In genomic region chr1:235663628-235664027, GRCh38 we compare ENCODE assay signal across 19 cellular contexts. TPM values are rescaled to one million over a fixed set of nuclear protein-coding genes. Genes with fewer than 3 reads are reported as not detected.
DNase-seq lines count a peak whose midpoint lies in the region; ATAC-seq, FAIRE-seq and TF ChIP-seq lines count a peak whose summit lies in the region.
"Had no signal": no experiment of that assay in that cellular context is flagged by ENCODE, and none has a peak within 500 bp of the region (broad histone marks: within the 10 kb centered on the region; RNA-seq: fewer than 3 reads in every experiment).

No MANE protein-coding gene starts in this region.

- CTCF ChIA-PET in GM12878 (lab: Yijun Ruan, JAX): interaction anchor here (0.6 kb wide), 1 partner anchor 341 kb away, joined by 3 read pairs; no protein-coding TSS in a partner anchor

- ATAC-seq in GM12878 (no peak), upper lobe of right lung (no peak), body of pancreas (no peak), HG03045 (IDR thresholded peaks at IDR 0.05; ENCODE audit: unreplicated experiment) (no peak)
- ATAC-seq: A549, HCT116 had no signal

- SMC1A ChIA-PET in GM12878 (lab: Charles Lee; ENCODE audit: uncharacterized antibody, unreplicated experiment): interaction anchor here (0.7 kb wide), 1 partner anchor 38 kb away, joined by 3 read pairs; no protein-coding TSS in a partner anchor

- RAD21 ChIA-PET in GM12878 (lab: Charles Lee; ENCODE audit: unreplicated experiment): no interaction called here

- no peak overlapping the region for H2AFZ ChIP-seq in GM12878 (ENCODE audit: control insufficient read depth, low read depth, low read length)
- H2AFZ ChIP-seq: GM23248 had no signal

- H3K79me2 ChIP-seq in GM12878 (ENCODE audit: control insufficient read depth, insufficient read depth, low read length): no peaks in the 10 kb centered on the region

- DNase-seq in NCI-H2227 (lab: John Stamatoyannopoulos, UW; ENCODE audit: unreplicated experiment): peak; percentile 31
- no peak for DNase-seq in NCI-H2227 treated with DMSO at 0.1 percent for 48 hours (lab: John Stamatoyannopoulos, UW)
- peak; percentile 12 for DNase-seq in NCI-H69 (lab: John Stamatoyannopoulos, UW)
- DNase-seq in GM12878 (ENCODE audit: low read depth, low spot score): no peak
- DNase-seq in upper lobe of right lung: no peak
- DNase-seq in body of pancreas: no peak
- DNase-seq: AML-193; CD4-positive, alpha-beta memory T cell; GM23248; H7 had no signal

- H3K4me3 ChIP-seq in GM12878 (no peak overlapping the region), upper lobe of right lung (no peak overlapping the region), body of pancreas (no peak overlapping the region)
- H3K4me3 ChIP-seq: A549, GM23248 had no signal

- intact Hi-C loops in GM12878 (cut with micrococcal nuclease; ENCODE audit: unreplicated experiment) (no loop called here), upper lobe of right lung (cut with DNase I) (no loop called here), body of pancreas (cut with DNase I) (no loop called here)

- H4K20me1 ChIP-seq in GM12878 (ENCODE audit: control insufficient read depth, insufficient read depth): no peaks in the 10 kb centered on the region

- FAIRE-seq in GM12878 (lab: Jason Lieb, UNC): peak; percentile 27
- FAIRE-seq: A549, GM12892, GM18507 had no signal

- H3K4me1 ChIP-seq in GM12878 (ENCODE audit: control insufficient read depth, insufficient read depth, low read length) (no peaks in the 10 kb centered on the region), upper lobe of right lung (no peaks in the 10 kb centered on the region), body of pancreas (no peaks in the 10 kb centered on the region)
- H3K4me1 ChIP-seq: A549 had no signal

- H3K36me3 ChIP-seq in GM12878 (ENCODE audit: control insufficient read depth in 2 of 2, insufficient read depth in 2 of 2, low read length in 1 of 2): 0 out of 4 replicates have a peak, but pooled peaks cover 0 to 2% of the 10 kb centered on the region in 2 experiments
- H3K36me3 ChIP-seq in upper lobe of right lung: peaks cover 38% of the 10 kb centered on the region
- peaks cover 0 to 7% of the 10 kb centered on the region in 2 donors for H3K36me3 ChIP-seq in body of pancreas (replicated peaks in 1 of 2; ENCODE audit: insufficient read depth in 1 of 2, low read depth in 2 of 2)

- H3K9me3 ChIP-seq in GM12878 (replicated peaks; ENCODE audit: control insufficient read depth, insufficient read depth, low read length) (no peaks in the 10 kb centered on the region), upper lobe of right lung (no peaks in the 10 kb centered on the region), body of pancreas (no peaks in the 10 kb centered on the region)
- H3K9me3 ChIP-seq: A549 had no signal

- TF ChIP-seq RAD21 in GM12878 (IDR thresholded peaks at IDR 0.05; ENCODE audit: insufficient read depth, low read depth, low read length): no peak

- H3K27ac ChIP-seq in GM12878 (ENCODE audit: control insufficient read depth, insufficient read depth) (no peak overlapping the region), upper lobe of right lung (no peak overlapping the region), body of pancreas (no peak overlapping the region)
- H3K27ac ChIP-seq: 22Rv1, A549, GM23248, HL-60, KMS-11 had no signal

- TF ChIP-seq POLR2A in GM12878 (IDR thresholded peaks at IDR 0.05; ENCODE audit: low read depth, low read length) (no peak), body of pancreas (IDR thresholded peaks at IDR 0.05) (no peak)

- H3K4me2 ChIP-seq in GM12878 (ENCODE audit: control insufficient read depth, insufficient read depth): no peak overlapping the region
- H3K4me2 ChIP-seq: A549, KMS-11 had no signal

- H3K27me3 ChIP-seq in GM12878 (replicated peaks in 1 of 2; ENCODE audit: control insufficient read depth in 2 of 2, insufficient read depth in 2 of 2, low read length in 1 of 2): no peaks in the 10 kb centered on the region
- no peaks in the 10 kb centered on the region for H3K27me3 ChIP-seq in upper lobe of right lung
- H3K27me3 ChIP-seq in body of pancreas: no peaks in the 10 kb centered on the region

- TF ChIP-seq EP300 in GM12878 (IDR thresholded peaks at IDR 0.05; ENCODE audit: borderline replicate concordance in 1 of 2, control insufficient read depth in 1 of 2, low read depth in 2 of 2, low read length in 2 of 2): no peak

- H3K9ac ChIP-seq in GM12878 (ENCODE audit: control insufficient read depth, insufficient read depth, low read length): no peak overlapping the region
- H3K9ac ChIP-seq: GM23248, KMS-11 had no signal

- in situ Hi-C loops in GM12878 (cut with MboI): no loop called here

- WGBS in GM12878 (ENCODE audit: insufficient coverage, insufficient replicate concordance, low lambda C conversion rate, missing lambda C conversion rate): 98% methylated on average over 4 of the region's 4 CpGs
- 90 to 92% methylated on average over 4 of the region's 4 CpGs for WGBS in body of pancreas, 2 donors

- POLR2A ChIA-PET in GM12878 (lab: Charles Lee): no interaction called here

- BruUV-seq in GM12878 (replicated peaks; lab: Mats Ljungman, UMichigan): no TSS peak

- TF ChIP-seq CTCF in GM12878 (IDR thresholded peaks at IDR 0.05 in 2 of 3, conservative IDR thresholded peaks at IDR 0.05 in 1 of 3; ENCODE audit: control insufficient read depth in 2 of 3, extremely low read depth in 1 of 3, insufficient read depth in 1 of 3, low read depth in 3 of 3, low read length in 3 of 3) (no peak), upper lobe of right lung (IDR thresholded peaks at IDR 0.05) (no peak), body of pancreas (IDR thresholded peaks at IDR 0.05) (no peak)

TF ChIP-seq in GM12878, 131 proteins besides CTCF, POLR2A, EP300 and RAD21:
- TF ChIP-seq TCF12 (IDR thresholded peaks at IDR 0.05; ENCODE audit: low read depth, low read length) (no peak), PML (IDR thresholded peaks at IDR 0.05; ENCODE audit: low read length) (no peak), ASH2L (IDR thresholded peaks at IDR 0.05; ENCODE audit: borderline replicate concordance, low read depth) (no peak), RELB (IDR thresholded peaks at IDR 0.05; ENCODE audit: low read depth) (no peak), RUNX3 (IDR thresholded peaks at IDR 0.05; ENCODE audit: low read length) (no peak), SREBF2 (IDR thresholded peaks at IDR 0.05; ENCODE audit: low read length) (no peak)

RNA-seq across cellular contexts. Expression of gene GNG4, which starts 14.0 kb away (rescaled TPM):
- not detected in 2 replicates for total RNA-seq in GM12878 (2013; cell fraction: nucleolus; rRNA removed)
- 0.11 TPM in 1 of 2 replicates, not detected in the other for total RNA-seq in GM12878 (2014; rRNA removed)
- not detected in 2 replicates for total RNA-seq in GM12878 (2014; rRNA removed; fragmentation: Illumina TruSeq; extraction: Trizol)
- total RNA-seq in GM12878 (2021): 0.11 TPM in 1 of 2 replicates, not detected in the other
- polyA plus RNA-seq in GM12878 (2011; ENCODE audit: low read depth): not detected
- polyA plus RNA-seq in GM12878 (2011; rRNA removed): 0.15 and 0.26 TPM in 2 replicates
- polyA plus RNA-seq in GM12878 (2011; cell fraction: cytosol; rRNA removed): 0.15 and 0.21 TPM in 2 replicates
- not detected in 2 replicates for polyA plus RNA-seq in GM12878 (2011; cell fraction: nucleus; rRNA removed)
- polyA plus RNA-seq in GM12878 (2012): 0.10 and 0.22 TPM in 2 replicates
- 0.15 TPM in 1 of 2 replicates, not detected in the other for polyA plus RNA-seq in GM12878 (2014; fragmentation: Illumina TruSeq; extraction: Trizol)
- polyA plus RNA-seq in GM12878 (2014; fragmentation: Nextera tagmentation; extraction: Ambion mirVana): not detected
- 0.03 TPM in 1 of 2 replicates, not detected in the other for polyA plus RNA-seq in GM12878 (2014; rRNA removed)
- polyA plus RNA-seq in GM12878 (2016; fragmentation: Nextera tagmentation; extraction: Ambion mirVana): not detected
- polyA minus RNA-seq in GM12878 (2011; rRNA and poly(A)+ RNA removed): not detected in 2 replicates
- not detected in 2 replicates for polyA minus RNA-seq in GM12878 (2011; cell fraction: cytosol; rRNA and poly(A)+ RNA removed)
- polyA minus RNA-seq in GM12878 (2011; cell fraction: nucleus; rRNA and poly(A)+ RNA removed): not detected in 2 replicates
- total RNA-seq in upper lobe of right lung: not detected
- total RNA-seq in body of pancreas: 1 to 10 TPM in 1 of 2 donors, under 1 TPM in 1; 0.66 to 3.1 TPM
- polyA plus RNA-seq: CD14-positive monocyte; CD4-positive, alpha-beta memory T cell had no signal

Comparison
In these comparisons a context has a peak if more than half of its experiments do, and no peak if none do; other contexts are left out.
1. DNase-seq: peak in NCI-H2227 (single experiment) and NCI-H69 (single experiment); none in NCI-H2227 treated with DMSO at 0.1 percent for 48 hours (single experiment), GM12878 (single experiment), upper lobe of right lung (single experiment) and body of pancreas (0 of 4).